In the genomic region with DNA sequence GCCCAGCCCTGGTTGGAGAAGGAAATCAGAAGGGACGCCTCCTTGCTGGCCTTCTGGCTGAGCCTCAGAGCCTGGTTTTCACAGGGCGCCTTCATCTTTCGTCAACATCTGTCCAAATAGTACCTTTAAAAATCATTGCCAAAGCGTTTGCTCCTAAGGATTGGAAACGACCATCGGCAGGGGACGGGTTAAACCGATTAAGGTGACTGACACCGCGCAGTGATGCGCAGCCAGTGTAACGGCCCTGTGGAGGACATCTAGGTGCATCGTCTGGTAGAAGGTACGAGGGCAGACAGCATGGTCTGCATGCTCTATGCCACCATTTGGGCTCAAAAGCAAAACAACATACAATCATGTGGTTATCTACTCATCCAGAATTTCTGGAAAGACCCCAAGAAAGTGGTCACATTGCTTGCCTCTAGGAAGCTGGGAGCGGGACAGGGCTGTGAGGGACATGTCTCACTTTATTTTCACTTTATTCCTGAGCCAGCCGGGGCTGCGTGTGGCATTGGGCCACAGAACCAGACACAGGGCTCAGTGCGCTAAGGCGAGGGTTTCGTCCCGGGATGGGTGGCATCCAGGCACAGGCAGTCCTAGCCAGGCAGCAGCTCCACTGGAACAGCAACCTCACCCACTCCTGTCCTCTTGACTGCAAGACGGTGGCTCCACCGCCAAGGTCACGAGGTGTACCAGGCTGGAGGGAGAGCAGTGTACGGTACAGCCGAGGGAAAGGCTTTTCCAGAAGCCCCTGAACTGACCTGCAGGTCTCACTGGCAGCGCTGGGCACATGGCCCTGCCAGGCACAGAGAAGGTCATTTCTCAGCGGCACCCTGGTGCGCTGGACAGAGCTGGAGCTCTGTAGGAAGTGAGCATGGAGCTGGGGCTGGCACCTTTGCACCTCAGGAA, we compare ENCODE assay signal across 23 cellular contexts. TPM values are rescaled to one million over a fixed set of nuclear protein-coding genes. Genes with fewer than 3 reads are reported as not detected.
"Had no signal": no experiment of that assay in that cellular context is flagged by ENCODE, and none has a peak within 500 bp of the region (broad histone marks: within the 10 kb centered on the region; RNA-seq: fewer than 3 reads in every experiment).

No MANE protein-coding gene starts in this region.

- H3K27me3 ChIP-seq: gastroesophageal sphincter, right atrium auricular region, upper lobe of left lung, vagina had no signal

- H3K27ac Mint-ChIP-seq: activated naive CD8-positive, alpha-beta T cell; naive thymus-derived CD4-positive, alpha-beta T cell; stimulated activated memory B cell treated with anti-CD40 and anti-IgM and Interleukin-4, amounts not matched to agents 10 μg/mL and 1 μg/mL and 100 μg/mL, for 72 hours; stimulated activated naive CD8-positive, alpha-beta T cell treated with anti-CD3 and anti-CD28 coated beads, Interleukin-15, amount 100 ng/mL, for 72 hours had no signal

- H3K36me3 Mint-ChIP-seq: activated naive CD8-positive, alpha-beta T cell; naive thymus-derived CD4-positive, alpha-beta T cell; stimulated activated memory B cell treated with anti-CD40 and anti-IgM and Interleukin-4, amounts not matched to agents 10 μg/mL and 1 μg/mL and 100 μg/mL, for 72 hours had no signal

- H3K4me1 ChIP-seq: vagina had no signal

- H3K27me3 Mint-ChIP-seq: activated naive CD8-positive, alpha-beta T cell had no signal

- H3K4me2 ChIP-seq: smooth muscle cell had no signal

- H3K9me3 ChIP-seq: gastroesophageal sphincter, right atrium auricular region, upper lobe of left lung, vagina had no signal

- H3K4me1 Mint-ChIP-seq: stimulated activated memory B cell treated with anti-CD40 and anti-IgM and Interleukin-4, amounts not matched to agents 10 μg/mL and 1 μg/mL and 100 μg/mL, for 72 hours had no signal

- H3K4me3 Mint-ChIP-seq: activated naive CD8-positive, alpha-beta T cell; naive thymus-derived CD4-positive, alpha-beta T cell; stimulated activated memory B cell treated with anti-CD40 and anti-IgM and Interleukin-4, amounts not matched to agents 10 μg/mL and 1 μg/mL and 100 μg/mL, for 72 hours; stimulated activated naive CD8-positive, alpha-beta T cell treated with anti-CD3 and anti-CD28 coated beads, Interleukin-15, amount 100 ng/mL, for 72 hours had no signal

- H3K4me3 ChIP-seq: coronary artery, dorsolateral prefrontal cortex, gastroesophageal sphincter, right atrium auricular region, smooth muscle cell, upper lobe of left lung, vagina had no signal

- H3K36me3 ChIP-seq: gastroesophageal sphincter, right atrium auricular region, upper lobe of left lung, vagina had no signal

- ATAC-seq: stimulated activated memory B cell treated with anti-CD40 and anti-IgM and Interleukin-4, amounts not matched to agents 10 μg/mL and 1 μg/mL and 100 μg/mL, for 72 hours had no signal

- H3K27ac ChIP-seq: gastroesophageal sphincter, right atrium auricular region, upper lobe of left lung, vagina, VCaP had no signal

- DNase-seq: activated CD8-positive, alpha-beta memory T cell treated with anti-CD3 and anti-CD28 coated beads for 24 hours; activated effector memory CD4-positive, alpha-beta T cell treated with Interleukin-2 at 50 U/mL for 16 hours; activated naive CD4-positive, alpha-beta T cell treated with Interleukin-2 at 50 U/mL for 16 hours; anterior cingulate cortex; effector memory CD4-positive, alpha-beta T cell; hippocampal formation; mammary epithelial cell; midbrain; naive thymus-derived CD4-positive, alpha-beta T cell; stimulated activated naive CD8-positive, alpha-beta T cell treated with anti-CD3 and anti-CD28 coated beads, Interleukin-15, amount 100 ng/mL, for 72 hours had no signal

RNA-seq across cellular contexts. Expression of gene JPH3, which starts 40.9 kb away (rescaled TPM):
- total RNA-seq: fibroblast of lung; fibroblast of villous mesenchyme; mammary epithelial cell; naive thymus-derived CD4-positive, alpha-beta T cell had no signal
- polyA plus RNA-seq: keratinocyte; mammary epithelial cell; naive thymus-derived CD4-positive, alpha-beta T cell had no signal
